19 cellular contexts compared by ENCODE assay signal in genomic region chr6:160078883-160079685, GRCh38. TPM values are rescaled to one million over a fixed set of nuclear protein-coding genes. Genes with fewer than 3 reads are reported as not detected.
A peak's percentile ranks its signal among the peaks of the same experiment; 100 is the strongest.
DNase-seq lines count a peak whose midpoint lies in the region; ATAC-seq and TF ChIP-seq lines count a peak whose summit lies in the region.
"Had no signal": no experiment of that assay in that cellular context is flagged by ENCODE, and none has a peak within 500 bp of the region (broad histone marks: within the 10 kb centered on the region; RNA-seq: fewer than 3 reads in every experiment).

No MANE protein-coding gene starts in this region.

- H3K27me3 ChIP-seq in right cardiac atrium (ENCODE audit: control insufficient read depth, insufficient read depth) = no peaks in the 10 kb centered on the region
- no peaks in the 10 kb centered on the region for H3K27me3 ChIP-seq in Caco-2 (replicated peaks; ENCODE audit: control insufficient read depth, insufficient read depth, low read length)
- H3K27me3 ChIP-seq: BLaER1 treated with 17β-estradiol and CSF1 and Interleukin-3, amounts not matched to agents 10 nM and 100 nM had no signal

- CTCF ChIA-PET in Caco-2 (lab: Charles Lee) = no interaction called here

- no peak overlapping the region for H3K27ac ChIP-seq in right cardiac atrium (ENCODE audit: low read length)
- H3K27ac ChIP-seq: BLaER1 treated with 17β-estradiol and CSF1 and Interleukin-3, amounts not matched to agents 10 nM and 100 nM; HL-60 had no signal

- TF ChIP-seq CTCF in osteocyte (IDR thresholded peaks at IDR 0.05) = no peak
- TF ChIP-seq CTCF in Caco-2 (IDR thresholded peaks at IDR 0.05; ENCODE audit: insufficient read depth in 1 of 2, low read depth in 1 of 2, low read length in 1 of 2, severe bottlenecking in 1 of 2, unreplicated experiment in 1 of 2) = no peak

- intact Hi-C loops in right cardiac atrium (cut with DNase I) (no loop called here), Right ventricle myocardium superior (cut with DNase I) (no loop called here), Caco-2 (cut with micrococcal nuclease; ENCODE audit: unreplicated experiment) (no loop called here)

- peaks cover 61% of the 10 kb centered on the region for H3K36me3 Mint-ChIP-seq in osteocyte (ENCODE audit: unreplicated experiment)
- H3K36me3 Mint-ChIP-seq in Caco-2 (ENCODE audit: insufficient read depth, unreplicated experiment) = peaks cover 79% of the 10 kb centered on the region

- H3K4me3 Mint-ChIP-seq in osteocyte (ENCODE audit: unreplicated experiment) (no peak overlapping the region), Caco-2 (ENCODE audit: unreplicated experiment) (no peak overlapping the region)
- H3K4me3 Mint-ChIP-seq: CD4-positive, CD25-positive, alpha-beta regulatory T cell; HFFc6 had no signal

- H3K9me3 Mint-ChIP-seq in osteocyte (ENCODE audit: unreplicated experiment) (no peaks in the 10 kb centered on the region), Caco-2 (ENCODE audit: unreplicated experiment) (peaks cover 9% of the 10 kb centered on the region)
- H3K9me3 Mint-ChIP-seq: CD4-positive, CD25-positive, alpha-beta regulatory T cell; HFFc6 had no signal

- POLR2A ChIA-PET in Caco-2 (lab: Charles Lee) = no interaction called here

- H3K4me3 ChIP-seq in right cardiac atrium (ENCODE audit: low read length) (no peak overlapping the region), Caco-2 (ENCODE audit: low read depth, low read length) (no peak overlapping the region)
- H3K4me3 ChIP-seq: BLaER1 treated with 17β-estradiol and CSF1 and Interleukin-3, amounts not matched to agents 10 nM and 100 nM; GM12878 had no signal

- ATAC-seq in right cardiac atrium (peak; percentile 18 to 21), Right ventricle myocardium superior (ENCODE audit: poor library complexity) (no peak), left lobe of liver (peak; percentile 18), HG02623 (IDR thresholded peaks at IDR 0.05; ENCODE audit: unreplicated experiment) (no peak)
- ATAC-seq: GM12878 had no signal

- H3K9me3 ChIP-seq in right cardiac atrium (ENCODE audit: control insufficient read depth, low read length) = no peaks in the 10 kb centered on the region
- H3K9me3 ChIP-seq in Caco-2 = no peaks in the 10 kb centered on the region

- 97% methylated on average over 23 of the region's 23 CpGs for WGBS in right cardiac atrium

- H3K4me1 Mint-ChIP-seq in osteocyte (ENCODE audit: unreplicated experiment) = no peaks in the 10 kb centered on the region
- no peaks in the 10 kb centered on the region for H3K4me1 Mint-ChIP-seq in Caco-2 (ENCODE audit: low read depth, unreplicated experiment)

- H3K27ac Mint-ChIP-seq in osteocyte (ENCODE audit: unreplicated experiment) (no peak overlapping the region), Caco-2 (ENCODE audit: unreplicated experiment) (no peak overlapping the region)
- H3K27ac Mint-ChIP-seq: CD4-positive, CD25-positive, alpha-beta regulatory T cell had no signal

- H3K27me3 Mint-ChIP-seq in osteocyte (ENCODE audit: unreplicated experiment) (no peaks in the 10 kb centered on the region), Caco-2 (ENCODE audit: insufficient read depth, unreplicated experiment) (no peaks in the 10 kb centered on the region)
- H3K27me3 Mint-ChIP-seq: CD4-positive, CD25-positive, alpha-beta regulatory T cell had no signal

- no peak for DNase-seq in right cardiac atrium
- no peak for DNase-seq in Right ventricle myocardium superior
- no peak for DNase-seq in left lobe of liver (ENCODE audit: low spot score)
- DNase-seq in osteocyte (ENCODE audit: extremely low spot score, unreplicated experiment) = peak; percentile 80
- no peak for DNase-seq in mucosa of gallbladder (ENCODE audit: low spot score)
- DNase-seq in Caco-2 = no peak
- DNase-seq: 8988T; ACHN; Calu3; CD4-positive, CD25-positive, alpha-beta regulatory T cell; DMS79; HCEC 1CT; HFFc6 had no signal

- H3K4me1 ChIP-seq in right cardiac atrium (ENCODE audit: control insufficient read depth, insufficient read depth, low read length) = no peaks in the 10 kb centered on the region
- H3K4me1 ChIP-seq in Caco-2 = no peaks in the 10 kb centered on the region

- peaks cover 9% of the 10 kb centered on the region for H3K36me3 ChIP-seq in Caco-2 (ENCODE audit: control insufficient read depth, insufficient read depth, low read length)

- BruUV-seq in Caco-2 (replicated peaks; lab: Mats Ljungman, UMichigan) = no TSS peak

RNA-seq across cellular contexts. Expression of gene SLC22A1, which starts 42.5 kb away (rescaled TPM):
- under 1 TPM in 3 of 4 donors, not detected in 1; 0.21 to 0.97 (median 0.63) TPM for total RNA-seq in right cardiac atrium
- 0.27 TPM for polyA plus RNA-seq in right cardiac atrium
- total RNA-seq in Right ventricle myocardium superior = 0.35 TPM
- 1,378 TPM for total RNA-seq in left lobe of liver
- 1.0 and 1.5 TPM in 2 replicates for total RNA-seq in osteocyte
- 8.9 TPM for total RNA-seq in mucosa of gallbladder
- 1.5 and 2.0 TPM in 2 replicates for total RNA-seq in Caco-2 (2022)
- total RNA-seq: G401, H4 had no signal
- polyA plus RNA-seq: CD4-positive, CD25-positive, alpha-beta regulatory T cell had no signal

Comparison
In these comparisons a context has a peak if more than half of its experiments do, and no peak if none do; other contexts are left out.
1. ATAC-seq: peak in right cardiac atrium (2 of 2) and left lobe of liver (single experiment); none in Right ventricle myocardium superior (single experiment) and HG02623 (single experiment).
2. RNA of gene SLC22A1, which starts 42.5 kb away (total RNA-seq): 1,378 TPM in left lobe of liver (single experiment); 8.9 TPM in mucosa of gallbladder (single experiment), 1.0 to 1.5 TPM in osteocyte, 1.5 to 2.0 TPM in Caco-2, 0.21 to 0.97 TPM in right cardiac atrium and 0.35 TPM in Right ventricle myocardium superior (single experiment); every median in the first group is over 100 times any median in the second.